11 cellular contexts compared by ENCODE assay signal in genomic region chr6:33431880-33432541, GRCh38. TPM values are rescaled to one million over a fixed set of nuclear protein-coding genes. Genes with fewer than 3 reads are reported as not detected.
DNase-seq lines count a peak whose midpoint lies in the region; ATAC-seq and TF ChIP-seq lines count a peak whose summit lies in the region.
"Had no signal": no experiment of that assay in that cellular context is flagged by ENCODE, and none has a peak within 500 bp of the region (broad histone marks: within the 10 kb centered on the region; RNA-seq: fewer than 3 reads in every experiment).

No MANE protein-coding gene starts in this region.

- ATAC-seq in GM19023 (IDR thresholded peaks at IDR 0.05; ENCODE audit: unreplicated experiment) = no peak
- ATAC-seq in HG03159 (IDR thresholded peaks at IDR 0.05; ENCODE audit: unreplicated experiment) = no peak
- ATAC-seq: sciatic nerve had no signal

- H3K9me3 ChIP-seq in SJCRH30 (replicated peaks) = no peaks in the 10 kb centered on the region

- H3K4me1 Mint-ChIP-seq in nephron = peaks cover 60% of the 10 kb centered on the region

- H3K27me3 ChIP-seq in HL-60 (ENCODE audit: insufficient read depth, poor library complexity, severe bottlenecking) (no peaks in the 10 kb centered on the region), SJCRH30 (peaks cover 6% of the 10 kb centered on the region; the same call in 1 of the 2 replicates)

- H3K4me3 Mint-ChIP-seq in nephron = peak overlapping the region; percentile 52 to 92 (median 59)

- TF ChIP-seq CTCF in HL-60 (IDR thresholded peaks at IDR 0.05; ENCODE audit: insufficient read depth, low read length) = no peak
- no peak for TF ChIP-seq CTCF in nephron (IDR thresholded peaks at IDR 0.05; ENCODE audit: unreplicated experiment in 3 of 3)

- no peaks in the 10 kb centered on the region for H3K36me3 ChIP-seq in SJCRH30

- peak overlapping the region; percentile 26 to 50 (median 44) for H3K27ac Mint-ChIP-seq in nephron

- peaks cover 15% of the 10 kb centered on the region for H3K4me1 ChIP-seq in SJCRH30

- H3K27ac ChIP-seq in HL-60 (replicated peaks) (peak overlapping the region; percentile 34), caudate nucleus (ENCODE audit: low read depth, low read length) (peak overlapping the region; percentile 19), SJCRH30 (no peak overlapping the region)

- no peaks in the 10 kb centered on the region for H3K9me3 Mint-ChIP-seq in nephron

- no peaks in the 10 kb centered on the region for H3K27me3 Mint-ChIP-seq in nephron (ENCODE audit: low read depth)

- DNase-seq in CMK (ENCODE audit: low read depth) = peak; percentile 84
- peak in 1 of 2 experiments; percentile 39 for DNase-seq in HL-60 (ENCODE audit: low read depth in 1 of 2, low spot score in 1 of 2)
- DNase-seq in caudate nucleus (lab: John Stamatoyannopoulos, UW) = no peak
- DNase-seq in SJCRH30 = no peak
- no peak for DNase-seq in HuH-7 (ENCODE audit: low spot score)
- DNase-seq: kidney glomerular epithelial cell, NCI-H1436 had no signal

- no peak overlapping the region for H3K4me3 ChIP-seq in HL-60 (replicated peaks; ENCODE audit: insufficient read depth, low read length)
- H3K4me3 ChIP-seq in SJCRH30 = no peak overlapping the region

- H3K36me3 Mint-ChIP-seq in nephron (ENCODE audit: low read depth) = peaks cover 20% of the 10 kb centered on the region

RNA-seq across cellular contexts. Expression of gene SYNGAP1, which starts 12.1 kb away (rescaled TPM):
- 1.8 and 2.5 TPM in 2 replicates for total RNA-seq in SJCRH30 (2014; rRNA removed; shearing (Covaris generic))

RNA-seq across cellular contexts. Expression of gene CUTA, which starts 14.1 kb away (rescaled TPM):
- total RNA-seq in SJCRH30 (2014; rRNA removed; shearing (Covaris generic)) = 181 and 210 TPM in 2 replicates

RNA-seq across cellular contexts. Expression of gene PHF1, which starts 21.2 kb away (rescaled TPM):
- 21.8 and 25.5 TPM in 2 replicates for total RNA-seq in SJCRH30 (2014; rRNA removed; shearing (Covaris generic))

RNA-seq across cellular contexts. Expression of gene ZBTB9, which starts 22.4 kb away (rescaled TPM):
- total RNA-seq in SJCRH30 (2014; rRNA removed; shearing (Covaris generic)) = 9.0 and 11.4 TPM in 2 replicates

RNA-seq across cellular contexts. Expression of gene KIFC1, which starts 40.4 kb away (rescaled TPM):
- 80.5 and 84.5 TPM in 2 replicates for total RNA-seq in SJCRH30 (2014; rRNA removed; shearing (Covaris generic))
